ENCODE assay signal across 9 cellular contexts in genomic region chr7:22884911-22885823, GRCh38.
DNase-seq lines count a peak whose midpoint lies in the region; ATAC-seq lines count a peak whose summit lies in the region.
"Had no signal": no experiment of that assay in that cellular context is flagged by ENCODE, and none has a peak within 500 bp of the region (broad histone marks: within the 10 kb centered on the region; RNA-seq: fewer than 3 reads in every experiment).

No MANE protein-coding gene starts in this region.

- ATAC-seq in GM18909 (IDR thresholded peaks at IDR 0.05; ENCODE audit: poor library complexity, unreplicated experiment) (peak; percentile 50), HG02943 (IDR thresholded peaks at IDR 0.05; ENCODE audit: low read depth, unreplicated experiment) (peak; percentile 44)

- DNase-seq in AG08395 (ENCODE audit: low spot score) (peak; percentile 37), NOMO-1 treated with DMSO at 0.1 percent for 48 hours (lab: John Stamatoyannopoulos, UW; ENCODE audit: unreplicated experiment) (peak; percentile 63), SKM-1 treated with dmso at 0.1 percent for 144 hours (lab: John Stamatoyannopoulos, UW; ENCODE audit: unreplicated experiment) (no peak), nucleus accumbens (lab: John Stamatoyannopoulos, UW) (no peak), pons (ENCODE audit: low spot score) (no peak), posterior vena cava (ENCODE audit: low spot score) (no peak)
- DNase-seq: KG1 had no signal

- intact Hi-C loops in posterior vena cava (cut with DNase I): no loop called here

Comparison
In these comparisons a context has a peak if more than half of its experiments do, and no peak if none do; other contexts are left out.
1. DNase-seq: peak in AG08395 (single experiment) and NOMO-1 treated with DMSO at 0.1 percent for 48 hours (single experiment); none in SKM-1 treated with dmso at 0.1 percent for 144 hours (single experiment), nucleus accumbens (0 of 56), pons (single experiment) and posterior vena cava (single experiment).